In genomic region chr17:30477083-30477757, GRCh38 we compare ENCODE assay signal across 8 cellular contexts. TPM values are rescaled to one million over a fixed set of nuclear protein-coding genes. Genes with fewer than 3 reads are reported as not detected.
A peak's percentile ranks its signal among the peaks of the same experiment; 100 is the strongest.
DNase-seq lines count a peak whose midpoint lies in the region; ATAC-seq and TF ChIP-seq lines count a peak whose summit lies in the region.

TSS of gene GOSR1 (plus strand) at chr17:30477408. CDS start at chr17:30477434, 26 bp downstream.

- DNase-seq in AG09309 (ENCODE audit: low read depth) (peak; percentile 78), NCI-H2227 treated with DMSO at 0.1 percent for 48 hours (lab: John Stamatoyannopoulos, UW) (peak; percentile 87), activated B cell treated with CpG ODN at 0.5 μM for 24 hours (peak; percentile 79), caudate nucleus (lab: John Stamatoyannopoulos, UW) (peak; percentile 26 to 97 (median 90)), immature natural killer cell (peak; percentile 87 to 89 (median 87)), smooth muscle cell of the brain vasculature (ENCODE audit: low read depth, low spot score) (peak; percentile 91)

- no peaks in the 10 kb centered on the region for H3K9me3 Mint-ChIP-seq in activated B cell treated with CpG ODN at 0.5 μM for 24 hours
- no peaks in the 10 kb centered on the region for H3K9me3 Mint-ChIP-seq in immature natural killer cell

- peaks cover 30% of the 10 kb centered on the region for H3K4me1 Mint-ChIP-seq in activated B cell treated with CpG ODN at 0.5 μM for 24 hours
- H3K4me1 Mint-ChIP-seq in immature natural killer cell: peaks cover 29 to 53% of the 10 kb centered on the region in 2 donors

- H3K4me3 ChIP-seq in AG09309 (ENCODE audit: control insufficient read depth, low read depth, low read length): peak within 1 kb of the TSS; percentile 98

- H3K36me3 Mint-ChIP-seq in activated B cell treated with CpG ODN at 0.5 μM for 24 hours (ENCODE audit: low read depth) (peaks cover 36% of the 10 kb centered on the region), immature natural killer cell (peaks cover 0 to 7% (median 5%) of the 10 kb centered on the region in 3 donors)

- ATAC-seq in GM18907 (IDR thresholded peaks at IDR 0.05; ENCODE audit: unreplicated experiment) (peak; percentile 92), HG03159 (IDR thresholded peaks at IDR 0.05; ENCODE audit: unreplicated experiment) (peak; percentile 92), activated B cell treated with CpG ODN at 0.5 μM for 24 hours (ENCODE audit: low read depth) (peak; percentile 99)

- H3K27ac ChIP-seq in caudate nucleus (ENCODE audit: low read depth, low read length): peak within 1 kb of the TSS; percentile 92

- POLR2A ChIA-PET in activated B cell treated with CpG ODN at 0.5 μM for 24 hours (lab: Charles Lee): interaction anchor here (0.6 to 2.7 kb wide), 8 partner anchors 121 to 1257 kb away, joined by 3 to 18 read pairs (median 4); partner anchors contain the start of gene CRLF3

- intact Hi-C loops in activated B cell treated with CpG ODN at 0.5 μM for 24 hours (cut with micrococcal nuclease): loop anchor here (1.0 to 10.0 kb wide), 13 partner anchors 74 to 739 kb away; partner anchors contain the start of genes ATAD5, BLMH, CPD and TEFM

- H3K27me3 Mint-ChIP-seq in activated B cell treated with CpG ODN at 0.5 μM for 24 hours: no peaks in the 10 kb centered on the region
- peaks cover 4 to 6% (median 5%) of the 10 kb centered on the region in 3 donors for H3K27me3 Mint-ChIP-seq in immature natural killer cell (ENCODE audit: low read depth in 3 of 3)

- peak within 1 kb of the TSS; percentile 97 for H3K4me3 Mint-ChIP-seq in activated B cell treated with CpG ODN at 0.5 μM for 24 hours
- H3K4me3 Mint-ChIP-seq in immature natural killer cell: peak within 1 kb of the TSS; percentile 95 to 99 (median 98)

- CTCF ChIA-PET in activated B cell treated with CpG ODN at 0.5 μM for 24 hours (lab: Charles Lee): interaction anchor here (0.8 to 2.4 kb wide), 8 partner anchors 8 to 738 kb away, joined by 3 to 8 read pairs (median 5); no protein-coding TSS in a partner anchor

- TF ChIP-seq CTCF in AG09309 (IDR thresholded peaks at IDR 0.05; ENCODE audit: control insufficient read depth, insufficient read depth, low read depth, low read length, missing control alignments) (peak; percentile 82), activated B cell treated with CpG ODN at 0.5 μM for 24 hours (IDR thresholded peaks at IDR 0.05) (no peak)

- H3K27ac Mint-ChIP-seq in activated B cell treated with CpG ODN at 0.5 μM for 24 hours (peak within 1 kb of the TSS; percentile 97), immature natural killer cell (peak within 1 kb of the TSS; percentile 93 to 99 (median 98))

RNA-seq across cellular contexts. Expression of gene GOSR1, which starts in this region (rescaled TPM):
- 59.9 and 60.7 TPM in 2 replicates for total RNA-seq in activated B cell treated with CpG ODN at 0.5 μM for 24 hours
- 10 to 100 TPM; 28.1 to 56.8 (median 52.5) TPM for polyA plus RNA-seq in immature natural killer cell

Comparison
In these comparisons a context has a peak if more than half of its experiments do, and no peak if none do; other contexts are left out.
1. Peak in every context shown above with its lines: DNase-seq, ATAC-seq, H3K4me3 ChIP-seq and H3K27ac ChIP-seq.